In the genomic region with DNA sequence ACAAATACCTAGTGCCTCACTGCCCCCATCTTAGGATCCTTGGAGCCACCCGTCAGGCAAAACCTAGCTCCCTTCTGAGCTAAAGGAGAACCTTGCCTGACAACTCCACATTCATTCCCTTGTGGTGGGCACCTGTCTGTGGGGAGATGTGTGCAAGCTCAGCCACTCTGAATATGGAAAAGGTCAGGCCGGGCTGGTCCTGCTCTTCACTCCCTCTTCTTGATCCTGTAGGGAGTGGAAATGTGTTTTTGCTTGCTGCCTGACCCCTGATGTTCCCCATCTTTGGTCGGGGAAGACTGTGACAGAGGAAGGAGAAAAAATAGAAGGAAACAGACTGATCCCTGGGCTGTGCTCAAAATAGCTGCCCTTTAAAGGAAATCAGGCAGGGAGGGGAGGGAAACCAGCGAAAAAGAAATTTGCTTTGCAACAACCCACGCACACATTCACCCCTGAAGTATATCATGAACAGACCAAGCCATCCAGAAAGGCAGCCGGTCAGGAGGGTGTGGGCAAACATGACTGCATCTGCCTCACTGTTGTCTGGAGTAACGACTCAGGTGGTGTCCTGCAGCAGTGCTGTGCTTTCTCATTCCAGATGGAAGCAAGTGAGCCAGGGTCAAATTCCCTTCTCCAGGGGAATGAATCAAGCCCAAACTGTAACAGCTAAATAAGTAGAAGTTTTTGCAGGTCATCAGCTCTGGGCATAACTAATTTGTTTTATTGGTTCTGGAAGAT, we compare ENCODE assay signal across 13 cellular contexts.
DNase-seq lines count a peak whose midpoint lies in the region; ATAC-seq and TF ChIP-seq lines count a peak whose summit lies in the region.
"Had no signal": no experiment of that assay in that cellular context is flagged by ENCODE, and none has a peak within 500 bp of the region (broad histone marks: within the 10 kb centered on the region; RNA-seq: fewer than 3 reads in every experiment).

No MANE protein-coding gene starts in this region.

- H3K36me3 Mint-ChIP-seq in nephron progenitor cell (ENCODE audit: low read depth): peaks cover 37% of the 10 kb centered on the region

- DNase-seq in COLO668 (lab: John Stamatoyannopoulos, UW; ENCODE audit: unreplicated experiment) (peak; percentile 29), LHCN-M2 (ENCODE audit: low read depth) (peak; percentile 29), dorsolateral prefrontal cortex (peak in 5 of 10 donors; percentile 31 to 69 (median 46)), nephron progenitor cell (no peak), COR-L47 (lab: John Stamatoyannopoulos, UW) (no peak), putamen (ENCODE audit: low spot score) (no peak)
- DNase-seq: foreskin keratinocyte; left cardiac atrium; NCI-H1105 treated with DMSO at 0.1 percent for 48 hours; stimulated activated CD8-positive, alpha-beta memory T cell treated with anti-CD3 and anti-CD28 coated beads, Interleukin-4, amount 100 ng/mL, for 48 hours had no signal

- H3K9me3 Mint-ChIP-seq in nephron progenitor cell: no peaks in the 10 kb centered on the region

- H3K4me3 ChIP-seq in dorsolateral prefrontal cortex: no peak overlapping the region

- intact Hi-C loops in dorsolateral prefrontal cortex (cut with DNase I): loop anchor here in 1 of 2 donors (5.0 kb wide), 1 partner anchor 108 kb away; a partner anchor contains a TSS

- H3K27ac ChIP-seq in dorsolateral prefrontal cortex: peak overlapping the region in 50 of 59 donors; percentile 10 to 82 (median 60)
- H3K27ac ChIP-seq: foreskin keratinocyte had no signal

- TF ChIP-seq CTCF in dorsolateral prefrontal cortex (IDR thresholded peaks at IDR 0.05 in 54 of 56, conservative IDR thresholded peaks at IDR 0.05 in 2 of 56; ENCODE audit: low read depth in 1 of 56, partially characterized antibody in 56 of 56): no peak
- no peak for TF ChIP-seq CTCF in nephron progenitor cell (IDR thresholded peaks at IDR 0.05)

- no peaks in the 10 kb centered on the region for H3K27me3 Mint-ChIP-seq in nephron progenitor cell (ENCODE audit: low read depth, poor library complexity)
- H3K27me3 Mint-ChIP-seq: B cell had no signal

- H3K4me3 Mint-ChIP-seq in nephron progenitor cell: no peak overlapping the region
- H3K4me3 Mint-ChIP-seq: B cell had no signal

- no peaks in the 10 kb centered on the region for H3K27me3 ChIP-seq in dorsolateral prefrontal cortex
- H3K27me3 ChIP-seq: foreskin keratinocyte had no signal

- peaks cover 18% of the 10 kb centered on the region for H3K4me1 Mint-ChIP-seq in nephron progenitor cell
- H3K4me1 Mint-ChIP-seq: B cell had no signal

- ATAC-seq in HG02623 (IDR thresholded peaks at IDR 0.05; ENCODE audit: unreplicated experiment) (no peak), HG03354 (IDR thresholded peaks at IDR 0.05; ENCODE audit: poor library complexity, severe bottlenecking, unreplicated experiment) (no peak)
- ATAC-seq: foreskin keratinocyte had no signal

- H3K27ac Mint-ChIP-seq in nephron progenitor cell: peak overlapping the region; percentile 77
- H3K27ac Mint-ChIP-seq: B cell had no signal

Comparison
In these comparisons a context has a peak if more than half of its experiments do, and no peak if none do; other contexts are left out.
1. DNase-seq: peak in COLO668 (single experiment) and LHCN-M2 (single experiment); none in nephron progenitor cell (single experiment), COR-L47 (single experiment) and putamen (single experiment).